In the genomic region with DNA sequence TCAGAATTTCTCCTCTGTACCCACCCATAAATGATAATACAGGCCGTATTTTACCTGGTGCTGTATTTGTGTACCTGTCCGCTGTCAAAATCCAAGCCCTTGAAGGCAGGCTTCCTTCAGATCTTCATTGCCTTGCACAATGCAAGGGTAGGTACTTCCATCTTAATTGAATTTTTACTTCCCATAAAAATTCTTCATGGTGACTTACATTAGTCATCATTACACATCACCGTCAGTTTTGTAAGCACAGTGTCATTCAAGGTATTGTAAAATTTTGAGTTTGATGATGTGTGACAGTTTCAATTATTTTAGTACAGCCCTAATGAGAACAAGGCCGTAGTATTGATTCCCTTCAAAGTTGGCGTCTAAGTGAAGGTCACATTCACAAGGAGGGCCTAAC, we compare ENCODE assay signal across 8 cellular contexts. TPM values are rescaled to one million over a fixed set of nuclear protein-coding genes. Genes with fewer than 3 reads are reported as not detected.
A peak's percentile ranks its signal among the peaks of the same experiment; 100 is the strongest.
DNase-seq lines count a peak whose midpoint lies in the region; FAIRE-seq and TF ChIP-seq lines count a peak whose summit lies in the region.

No MANE protein-coding gene starts in this region.

- H3K4me2 ChIP-seq in endothelial cell of umbilical vein (ENCODE audit: insufficient read depth, low read length): peak overlapping the region; percentile 100

- H3K27me3 ChIP-seq in cardiac muscle cell: no peaks in the 10 kb centered on the region
- no peaks in the 10 kb centered on the region for H3K27me3 ChIP-seq in endothelial cell of umbilical vein (ENCODE audit: control insufficient read depth in 2 of 2, insufficient read depth in 2 of 2, low read length in 2 of 2)

- peak overlapping the region; percentile 99 for H3K9ac ChIP-seq in endothelial cell of umbilical vein (replicated peaks; ENCODE audit: extremely low read depth, insufficient read depth, low read length)

- dilution Hi-C loops in endothelial cell of umbilical vein (cut with MboI; ENCODE audit: extremely low pct_ligation_motif_present, low sequenced_read_pairs): no loop called here

- TF ChIP-seq CTCF in cardiac muscle cell (IDR thresholded peaks at IDR 0.05; ENCODE audit: low read depth, low read length) (no peak), endothelial cell of umbilical vein (IDR thresholded peaks at IDR 0.05; ENCODE audit: extremely low read depth in 1 of 2, insufficient read depth in 1 of 2, low read depth in 1 of 2, low read length in 2 of 2) (no peak), nephron (IDR thresholded peaks at IDR 0.05; ENCODE audit: unreplicated experiment in 3 of 3) (no peak)

- H3K27ac Mint-ChIP-seq in nephron: peak overlapping the region; percentile 98 to 99 (median 99)

- H3K27me3 Mint-ChIP-seq in nephron (ENCODE audit: low read depth): no peaks in the 10 kb centered on the region

- peak; percentile 55 for FAIRE-seq in endothelial cell of umbilical vein (lab: Jason Lieb, UNC)

- H3K4me1 Mint-ChIP-seq in nephron: peaks cover 31% of the 10 kb centered on the region

- peak overlapping the region; percentile 72 for H2AFZ ChIP-seq in endothelial cell of umbilical vein (ENCODE audit: low read depth, low read length)

- no peaks in the 10 kb centered on the region for H3K9me1 ChIP-seq in endothelial cell of umbilical vein (replicated peaks; ENCODE audit: control insufficient read depth, extremely low read depth, insufficient read depth, low read length)

- no peaks in the 10 kb centered on the region for H4K20me1 ChIP-seq in endothelial cell of umbilical vein (replicated peaks; ENCODE audit: control insufficient read depth, extremely low read depth, insufficient read depth, low read length)

- peak overlapping the region; percentile 100 for H3K4me3 Mint-ChIP-seq in nephron

- intact Hi-C loops in cardiac septum (cut with DNase I): loop anchor here (10.0 kb wide), 1 partner anchor 107 kb away; the partner anchor contains the start of gene SPTY2D1
- intact Hi-C loops in endothelial cell of umbilical vein (cut with micrococcal nuclease): loop anchor here (2.0 to 10.0 kb wide), 3 partner anchors 61 to 283 kb away; partner anchors contain the start of genes LDHC, SAA2 and UEVLD

- H3K36me3 Mint-ChIP-seq in nephron (ENCODE audit: low read depth): peaks cover 19% of the 10 kb centered on the region

- H3K4me1 ChIP-seq in cardiac muscle cell (ENCODE audit: low read depth) (peaks cover 13% of the 10 kb centered on the region), endothelial cell of umbilical vein (ENCODE audit: control insufficient read depth, extremely low read depth, insufficient read depth, low read length) (peaks cover 15% of the 10 kb centered on the region)

- H3K4me3 ChIP-seq in cardiac muscle cell: peak overlapping the region; percentile 83
- peak overlapping the region; percentile 51 to 96 (median 74) for H3K4me3 ChIP-seq in endothelial cell of umbilical vein (replicated peaks in 1 of 3; ENCODE audit: insufficient read depth in 1 of 3, low read depth in 1 of 3, low read length in 3 of 3)

- H3K9me3 Mint-ChIP-seq in nephron: no peaks in the 10 kb centered on the region

- POLR2A ChIA-PET in endothelial cell of umbilical vein (lab: Charles Lee): interaction anchor here (0.7 to 2.9 kb wide), 5 partner anchors 13 to 133 kb away, joined by 3 to 14 read pairs (median 5); partner anchors contain the start of genes LDHA and SPTY2D1

- no TSS peak for BruUV-seq in endothelial cell of umbilical vein (replicated peaks; lab: Mats Ljungman, UMichigan)

- CTCF ChIA-PET in endothelial cell of umbilical vein (lab: Charles Lee): interaction anchor here (2.0 kb wide), 1 partner anchor 13 kb away, joined by 15 read pairs; no protein-coding TSS in a partner anchor

- DNase-seq in cardiac muscle cell (ENCODE audit: low read depth in 1 of 2, low spot score in 1 of 2) (peak in 1 of 2 donors; percentile 6), cardiac septum (ENCODE audit: low spot score) (no peak), SIG-M5 treated with dmso at 0.1 percent for 504 hours (lab: John Stamatoyannopoulos, UW; ENCODE audit: unreplicated experiment) (peak; percentile 60), endothelial cell of umbilical vein (ENCODE audit: low read depth, low spot score) (peak; percentile 56), DMS153 treated with DMSO at 0.1 percent for 48 hours (lab: John Stamatoyannopoulos, UW; ENCODE audit: unreplicated experiment) (no peak), D341Med (ENCODE audit: low spot score) (no peak)
- DNase-seq in stimulated activated CD4-positive, alpha-beta T cell treated with anti-CD3 and anti-CD28 coated beads, Interleukin-12 subunit alpha, Interleukin-12 subunit beta, amount 100 ng/mL, for 4 hours: no peak

- TF ChIP-seq POLR2A in endothelial cell of umbilical vein (IDR thresholded peaks at IDR 0.05; ENCODE audit: low read depth, low read length): no peak

- H3K9me3 ChIP-seq in cardiac muscle cell (ENCODE audit: low read depth) (no peaks in the 10 kb centered on the region), endothelial cell of umbilical vein (replicated peaks; ENCODE audit: control insufficient read depth, insufficient read depth, low read length) (no peaks in the 10 kb centered on the region)

- H3K27ac ChIP-seq in cardiac muscle cell: peak overlapping the region; percentile 99
- H3K27ac ChIP-seq in endothelial cell of umbilical vein (ENCODE audit: insufficient read depth, low read depth, low read length): peak overlapping the region; percentile 99

- peaks cover 23% of the 10 kb centered on the region for H3K79me2 ChIP-seq in endothelial cell of umbilical vein (ENCODE audit: control insufficient read depth, insufficient read depth, low read length)

- H3K36me3 ChIP-seq in cardiac muscle cell: no peaks in the 10 kb centered on the region
- peaks cover 0 to 3% of the 10 kb centered on the region in 2 experiments for H3K36me3 ChIP-seq in endothelial cell of umbilical vein (ENCODE audit: control insufficient read depth in 2 of 2, extremely low read depth in 1 of 2, insufficient read depth in 2 of 2, low read length in 2 of 2)

TF ChIP-seq in endothelial cell of umbilical vein, 7 proteins besides CTCF, POLR2A, EP300 and RAD21:
- TF ChIP-seq FOS (IDR thresholded peaks at IDR 0.05; ENCODE audit: borderline replicate concordance, insufficient read depth, low read length) (peak; percentile 36), MYC (IDR thresholded peaks at IDR 0.05; ENCODE audit: low read depth, low read length) (no peak)

RNA-seq across cellular contexts. Expression of gene TSG101, which starts 0.8 kb away (rescaled TPM):
- total RNA-seq in cardiac muscle cell (110 and 117 TPM in 2 replicates), cardiac septum (62.8 TPM), endothelial cell of umbilical vein (41.3 and 45.5 TPM in 2 replicates)
- polyA plus RNA-seq in cardiac muscle cell (151 and 152 TPM in 2 replicates), endothelial cell of umbilical vein (160 and 163 TPM in 2 replicates)
- 113 and 120 TPM in 2 replicates for polyA plus RNA-seq in endothelial cell of umbilical vein (2011; cell fraction: cytosol; rRNA removed)
- 62.4 and 69.0 TPM in 2 replicates for polyA plus RNA-seq in endothelial cell of umbilical vein (2011; cell fraction: nucleus; rRNA removed)
- polyA plus RNA-seq in endothelial cell of umbilical vein (2012): 46.0 and 55.4 TPM in 2 replicates
- 99.9 and 101 TPM in 2 replicates for polyA minus RNA-seq in endothelial cell of umbilical vein
- polyA minus RNA-seq in endothelial cell of umbilical vein (2011; cell fraction: cytosol; rRNA and poly(A)+ RNA removed): 63.0 TPM
- 34.9 and 41.4 TPM in 2 replicates for polyA minus RNA-seq in endothelial cell of umbilical vein (2011; cell fraction: nucleus; rRNA and poly(A)+ RNA removed)

Comparison
In these comparisons a context has a peak if more than half of its experiments do, and no peak if none do; other contexts are left out.
1. DNase-seq: peak in SIG-M5 treated with dmso at 0.1 percent for 504 hours (single experiment) and endothelial cell of umbilical vein (single experiment); none in cardiac septum (single experiment), DMS153 treated with DMSO at 0.1 percent for 48 hours (single experiment), stimulated activated CD4-positive, alpha-beta T cell treated with anti-CD3 and anti-CD28 coated beads, Interleukin-12 subunit alpha, Interleukin-12 subunit beta, amount 100 ng/mL, for 4 hours (single experiment) and D341Med (single experiment).